Comparison of ENCODE assay signal across 8 cellular contexts in genomic region chr2:217899231-217900009, GRCh38.
A peak's percentile ranks its signal among the peaks of the same experiment; 100 is the strongest.
DNase-seq lines count a peak whose midpoint lies in the region; ATAC-seq and TF ChIP-seq lines count a peak whose summit lies in the region.
"Had no signal": no experiment of that assay in that cellular context is flagged by ENCODE, and none has a peak within 500 bp of the region (broad histone marks: within the 10 kb centered on the region; RNA-seq: fewer than 3 reads in every experiment).

No MANE protein-coding gene starts in this region.

- ATAC-seq in HG03108 (IDR thresholded peaks at IDR 0.05; ENCODE audit: unreplicated experiment) = peak; percentile 44

- no peaks in the 10 kb centered on the region for H3K27me3 Mint-ChIP-seq in neural crest cell (ENCODE audit: low read depth)

- TF ChIP-seq CTCF in GM12874 (IDR thresholded peaks at IDR 0.05; ENCODE audit: insufficient read depth, low read depth, low read length) (peak; percentile 78), neural crest cell (conservative IDR thresholded peaks at IDR 0.05) (peak; percentile 67)

- H3K9me3 Mint-ChIP-seq in neural crest cell = no peaks in the 10 kb centered on the region
- H3K9me3 Mint-ChIP-seq: activated T-cell treated with anti-CD3 and anti-CD28 coated beads, Interleukin-2, amount 50 U/mL, for 72 hours had no signal

- no peak overlapping the region for H3K27ac Mint-ChIP-seq in neural crest cell (ENCODE audit: unreplicated experiment)
- H3K27ac Mint-ChIP-seq: activated T-cell treated with anti-CD3 and anti-CD28 coated beads, Interleukin-2, amount 50 U/mL, for 72 hours had no signal

- H3K36me3 Mint-ChIP-seq in neural crest cell (ENCODE audit: low read depth) = no peaks in the 10 kb centered on the region

- DNase-seq in RKO (ENCODE audit: low spot score) (peak; percentile 49), erythroblast (lab: John Stamatoyannopoulos, UW) (peak; percentile 60 to 81), neural crest cell (ENCODE audit: low read depth, low spot score) (peak; percentile 51)
- DNase-seq in activated CD4-positive, CD25-positive, alpha-beta regulatory T cell (lab: John Stamatoyannopoulos, UW) = no peak
- DNase-seq in activated CD8-positive, alpha-beta memory T cell treated with anti-CD3 and anti-CD28 coated beads, Interleukin-2, amount 50 U/mL, for 4 hours = no peak
- DNase-seq: activated T-cell treated with anti-CD3 and anti-CD28 coated beads, Interleukin-2, amount 50 U/mL, for 72 hours had no signal

- no peak overlapping the region for H3K4me3 Mint-ChIP-seq in neural crest cell
- H3K4me3 Mint-ChIP-seq: activated T-cell treated with anti-CD3 and anti-CD28 coated beads, Interleukin-2, amount 50 U/mL, for 72 hours had no signal

- peaks cover 11% of the 10 kb centered on the region for H3K4me1 Mint-ChIP-seq in neural crest cell

- no peak for TF ChIP-seq POLR2A in erythroblast (IDR thresholded peaks at IDR 0.05; ENCODE audit: low read length)

Comparison
In these comparisons a context has a peak if more than half of its experiments do, and no peak if none do; other contexts are left out.
1. DNase-seq: peak in RKO (single experiment), erythroblast (2 of 2) and neural crest cell (single experiment); none in activated CD4-positive, CD25-positive, alpha-beta regulatory T cell (0 of 4) and activated CD8-positive, alpha-beta memory T cell treated with anti-CD3 and anti-CD28 coated beads, Interleukin-2, amount 50 U/mL, for 4 hours (single experiment).